ENCODE assay signal across 8 cellular contexts in genomic region chr13:48532473-48533206, GRCh38. TPM values are rescaled to one million over a fixed set of nuclear protein-coding genes. Genes with fewer than 3 reads are reported as not detected.
DNase-seq lines count a peak whose midpoint lies in the region; ATAC-seq and TF ChIP-seq lines count a peak whose summit lies in the region.

TSS of gene RCBTB2 (minus strand) at chr13:48533080. CDS start at chr13:48521939, 11,141 bp downstream.

- peak; percentile 77 for ATAC-seq in GM21526 (IDR thresholded peaks at IDR 0.05; ENCODE audit: low FRiP score, unreplicated experiment)
- ATAC-seq in mucosa of descending colon = peak; percentile 98

- peak within 1 kb of the TSS; percentile 94 for H3K27ac ChIP-seq in OCI-LY3 (ENCODE audit: low read length)
- H3K27ac ChIP-seq in epithelial cell of prostate = peak within 1 kb of the TSS; percentile 71

- peak within 1 kb of the TSS; percentile 93 for H3K9ac ChIP-seq in OCI-LY3 (ENCODE audit: low read length)

- peak within 1 kb of the TSS; percentile 33; the same call in 1 of the 2 replicates for H2AFZ ChIP-seq in OCI-LY3 (ENCODE audit: low read depth, low read length)

- DNase-seq in DMS 273 (lab: John Stamatoyannopoulos, UW; ENCODE audit: unreplicated experiment) = peak; percentile 98
- DNase-seq in HuH-7 (ENCODE audit: low spot score) = peak; percentile 88
- peak; percentile 96 for DNase-seq in activated T-cell treated with anti-CD3 and anti-CD28 coated beads for 4 hours
- DNase-seq in epithelial cell of prostate (ENCODE audit: low read depth, low spot score) = peak; percentile 70
- peak; percentile 98 to 99 (median 99) for DNase-seq in mucosa of descending colon
- peak; percentile 96 to 98 for DNase-seq in stimulated activated CD8-positive, alpha-beta memory T cell treated with anti-CD3 and anti-CD28 coated beads, Interleukin-4, amount 100 ng/mL, for 1 hour (ENCODE audit: low read depth in 2 of 2, low spot score in 1 of 2)

- H3K36me3 ChIP-seq in OCI-LY3 (replicated peaks; ENCODE audit: low read depth, low read length) = peaks cover 6% of the 10 kb centered on the region
- H3K36me3 ChIP-seq in mucosa of descending colon (ENCODE audit: low read depth) = no peaks in the 10 kb centered on the region

- H3K9me3 ChIP-seq in OCI-LY3 (ENCODE audit: insufficient read depth, low read length) = peaks cover 9% of the 10 kb centered on the region
- H3K9me3 ChIP-seq in mucosa of descending colon = no peaks in the 10 kb centered on the region

- H3K4me1 ChIP-seq in OCI-LY3 (ENCODE audit: low read length) = peaks cover 57% of the 10 kb centered on the region
- H3K4me1 ChIP-seq in mucosa of descending colon (ENCODE audit: low read depth) = peaks cover 5% of the 10 kb centered on the region

- peaks cover 36% of the 10 kb centered on the region for H3K79me2 ChIP-seq in OCI-LY3 (ENCODE audit: low read length)

- H3K27me3 ChIP-seq in OCI-LY3 (ENCODE audit: low read depth, low read length) = no peaks in the 10 kb centered on the region; the same call in 1 of the 2 replicates

- H4K20me1 ChIP-seq in OCI-LY3 (ENCODE audit: insufficient read depth, low read length) = no peaks in the 10 kb centered on the region

- H3K4me2 ChIP-seq in OCI-LY3 (ENCODE audit: low read length) = peak within 1 kb of the TSS; percentile 97

- intact Hi-C loops in mucosa of descending colon (cut with DNase I, micrococcal nuclease) = no loop called here

- TF ChIP-seq CTCF in OCI-LY3 (IDR thresholded peaks at IDR 0.05; ENCODE audit: low read depth, low read length) = no peak
- no peak for TF ChIP-seq CTCF in mucosa of descending colon (IDR thresholded peaks at IDR 0.05)

- H3K4me3 ChIP-seq in OCI-LY3 (ENCODE audit: low read length) (peak within 1 kb of the TSS; percentile 77), mucosa of descending colon (peak within 1 kb of the TSS; percentile 35)

RNA-seq across cellular contexts. Expression of gene RCBTB2, which starts in this region (rescaled TPM):
- 10 to 100 TPM in 1 of 3 donors, 1 to 10 TPM in 2; 4.9 to 10.9 (median 6.7) TPM for total RNA-seq in mucosa of descending colon

Comparison
In these comparisons a context has a peak if more than half of its experiments do, and no peak if none do; other contexts are left out.
1. Peak in every context shown above with its lines: DNase-seq, ATAC-seq, H3K4me3 ChIP-seq and H3K27ac ChIP-seq.